In the genomic region with DNA sequence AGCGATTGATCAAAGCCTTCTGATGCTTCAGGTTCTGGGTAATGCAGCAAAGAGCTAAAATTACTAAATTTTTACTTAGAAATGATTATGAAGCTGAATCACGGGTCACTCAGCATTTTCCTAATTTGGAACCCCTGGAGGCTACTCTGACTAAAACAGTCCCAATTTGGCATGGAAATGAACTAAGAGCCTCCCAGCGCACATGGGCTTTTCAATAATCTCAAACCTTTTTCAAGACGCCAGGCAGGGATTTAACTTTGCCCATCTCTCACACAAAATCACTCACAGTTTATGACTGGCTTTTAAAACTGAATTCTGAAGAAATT, we compare ENCODE assay signal across 20 cellular contexts.
DNase-seq lines count a peak whose midpoint lies in the region; ATAC-seq and TF ChIP-seq lines count a peak whose summit lies in the region.
"Had no signal": no experiment of that assay in that cellular context is flagged by ENCODE, and none has a peak within 500 bp of the region (broad histone marks: within the 10 kb centered on the region; RNA-seq: fewer than 3 reads in every experiment).

No MANE protein-coding gene starts in this region.

- H3K23me2 ChIP-seq in H9 (ENCODE audit: insufficient read length, low read depth, low read length, poor library complexity, severe bottlenecking) = no peaks in the 10 kb centered on the region

- peaks cover 37 to 48% of the 10 kb centered on the region in 2 experiments for H3K4me1 Mint-ChIP-seq in H9

- TF ChIP-seq CTCF in H9 (conservative IDR thresholded peaks at IDR 0.05) = no peak
- no peak for TF ChIP-seq CTCF in osteoblast (IDR thresholded peaks at IDR 0.05; ENCODE audit: extremely low read depth, low read depth, low read length)
- no peak for TF ChIP-seq CTCF in left ventricle myocardium inferior (IDR thresholded peaks at IDR 0.05; ENCODE audit: borderline replicate concordance)

- H3K4me3 ChIP-seq in adipocyte (ENCODE audit: low read length) (no peak overlapping the region), osteoblast (ENCODE audit: insufficient read depth, low read length) (no peak overlapping the region), left ventricle myocardium inferior (no peak overlapping the region), right cardiac atrium (ENCODE audit: low read length) (no peak overlapping the region)

- no peak overlapping the region for H3K4ac ChIP-seq in H9 (ENCODE audit: low read depth, low read length)

- H3K23ac ChIP-seq in H9 (ENCODE audit: insufficient read length, low read depth, low read length) = no peak overlapping the region

- H3K4me1 ChIP-seq in H9 (ENCODE audit: insufficient read depth, low read length) = peaks cover 5% of the 10 kb centered on the region; the same call in 1 of the 2 replicates
- H3K4me1 ChIP-seq in adipocyte (ENCODE audit: control insufficient read depth, insufficient read depth, low read length) = peaks cover 32% of the 10 kb centered on the region
- peaks cover 34% of the 10 kb centered on the region for H3K4me1 ChIP-seq in osteoblast (ENCODE audit: insufficient read depth, low read length)
- H3K4me1 ChIP-seq in left ventricle myocardium inferior = no peaks in the 10 kb centered on the region
- no peaks in the 10 kb centered on the region for H3K4me1 ChIP-seq in right cardiac atrium (ENCODE audit: control insufficient read depth, insufficient read depth, low read length)

- H4K8ac ChIP-seq in H9 (replicated peaks; ENCODE audit: insufficient read length, low read depth, low read length) = no peak overlapping the region

- no peaks in the 10 kb centered on the region for H3K36me3 Mint-ChIP-seq in H9 (ENCODE audit: insufficient read depth in 1 of 3, low read depth in 3 of 3)
- H3K36me3 Mint-ChIP-seq: CD14-positive monocyte had no signal

- H3K9ac ChIP-seq in H9 (ENCODE audit: extremely low read depth, insufficient read length, low read length) = no peak overlapping the region
- H3K9ac ChIP-seq in adipocyte (ENCODE audit: low read length) = no peak overlapping the region

- no peaks in the 10 kb centered on the region for H3K36me3 ChIP-seq in adipocyte (ENCODE audit: control insufficient read depth, insufficient read depth, low read length, severe bottlenecking)
- H3K36me3 ChIP-seq in osteoblast (ENCODE audit: insufficient read depth, low read length) = no peaks in the 10 kb centered on the region
- H3K36me3 ChIP-seq in left ventricle myocardium inferior = no peaks in the 10 kb centered on the region

- H2AFZ ChIP-seq in H9 (ENCODE audit: low read length) = no peak overlapping the region
- peak overlapping the region; percentile 1 for H2AFZ ChIP-seq in osteoblast (ENCODE audit: low read length)

- H3K79me2 ChIP-seq in H9 (ENCODE audit: insufficient read depth, low read length) (no peaks in the 10 kb centered on the region), osteoblast (ENCODE audit: insufficient read depth, low read length) (no peaks in the 10 kb centered on the region)

- H3K18ac ChIP-seq in H9 (ENCODE audit: insufficient read length, low read depth, low read length) = no peak overlapping the region

- H3K9me3 ChIP-seq in H9 (ENCODE audit: control insufficient read depth, low read depth, low read length) = no peaks in the 10 kb centered on the region
- H3K9me3 ChIP-seq in adipocyte (ENCODE audit: control insufficient read depth, low read length) = no peaks in the 10 kb centered on the region
- H3K9me3 ChIP-seq in osteoblast (ENCODE audit: low read depth, low read length) = no peaks in the 10 kb centered on the region
- no peaks in the 10 kb centered on the region for H3K9me3 ChIP-seq in left ventricle myocardium inferior (replicated peaks)
- no peaks in the 10 kb centered on the region for H3K9me3 ChIP-seq in right cardiac atrium (ENCODE audit: control insufficient read depth, low read length)

- no peaks in the 10 kb centered on the region for H3K9me3 Mint-ChIP-seq in H9

- no peak overlapping the region for H2AK5ac ChIP-seq in H9 (ENCODE audit: insufficient read length, low read length)

- H3K27ac Mint-ChIP-seq in H9 = peak overlapping the region in 1 of 3 experiments; percentile 96; a peak in 3 of 7 replicates
- H3K27ac Mint-ChIP-seq: CD14-positive monocyte had no signal

- H3K4me2 ChIP-seq in H9 (ENCODE audit: insufficient read depth, insufficient read length, low read length) (peak overlapping the region; percentile 67), osteoblast (ENCODE audit: insufficient read depth, low read length) (peak overlapping the region; percentile 20)

- H2BK12ac ChIP-seq in H9 (ENCODE audit: insufficient read length, low read depth, low read length) = no peak overlapping the region

- H3K27me3 Mint-ChIP-seq in H9 (ENCODE audit: low read depth) = no peaks in the 10 kb centered on the region

- no peak overlapping the region for H4K91ac ChIP-seq in H9 (ENCODE audit: insufficient read length, low read depth, low read length)

- H3K14ac ChIP-seq in H9 (ENCODE audit: insufficient read depth, low read length) = no peak overlapping the region

- H3T11ph ChIP-seq in H9 (ENCODE audit: low read length) = no peak overlapping the region

- WGBS in H9 (ENCODE audit: extremely low coverage, insufficient read length, low lambda C conversion rate) = no CpG with 5 or more reads among the region's 4 CpGs
- 57% methylated on average over 4 of the region's 4 CpGs for WGBS in right cardiac atrium

- no peaks in the 10 kb centered on the region for H3K79me1 ChIP-seq in H9 (ENCODE audit: insufficient read depth, low read depth, low read length, poor library complexity, severe bottlenecking)

- H2BK15ac ChIP-seq in H9 (ENCODE audit: low read depth, low read length) = no peak overlapping the region

- H3K4me3 Mint-ChIP-seq in H9 = peak overlapping the region in 1 of 2 experiments; percentile 66; a peak in 2 of 5 replicates
- H3K4me3 Mint-ChIP-seq: CD14-positive monocyte had no signal

- no peak overlapping the region for H2BK20ac ChIP-seq in H9 (ENCODE audit: low read depth, low read length, poor library complexity, severe bottlenecking)

- intact Hi-C loops in left ventricle myocardium inferior (cut with micrococcal nuclease) (no loop called here), right cardiac atrium (cut with DNase I) (no loop called here)

- no peak for ATAC-seq in right cardiac atrium
- ATAC-seq: HCT116, PC-3 had no signal

- H4K20me1 ChIP-seq in H9 (ENCODE audit: control insufficient read depth, insufficient read depth, insufficient read length) (no peaks in the 10 kb centered on the region), osteoblast (ENCODE audit: insufficient read depth, low read length) (no peaks in the 10 kb centered on the region)

- H2BK5ac ChIP-seq in H9 (ENCODE audit: insufficient read length, low read length) = no peak overlapping the region

- H3K27me3 ChIP-seq in H9 (ENCODE audit: insufficient read depth, low read length) (no peaks in the 10 kb centered on the region), adipocyte (replicated peaks; ENCODE audit: control insufficient read depth, insufficient read depth, low read length) (no peaks in the 10 kb centered on the region), osteoblast (ENCODE audit: insufficient read depth, low read length) (no peaks in the 10 kb centered on the region), left ventricle myocardium inferior (ENCODE audit: low read depth) (peaks cover 8% of the 10 kb centered on the region), right cardiac atrium (ENCODE audit: control insufficient read depth, insufficient read depth) (no peaks in the 10 kb centered on the region)

- no peak for DNase-seq in H9
- DNase-seq in adipocyte (ENCODE audit: low read depth) = peak; percentile 61
- peak; percentile 44 for DNase-seq in fibroblast of peridontal ligament (ENCODE audit: extremely low read depth)
- DNase-seq in osteoblast (ENCODE audit: insufficient read length, low spot score, missing footprints) = no peak
- DNase-seq in NAMALWA (ENCODE audit: low spot score) = no peak
- DNase-seq in left ventricle myocardium inferior = no peak
- DNase-seq in right cardiac atrium = no peak
- DNase-seq in HuH-7 (ENCODE audit: low spot score) = no peak
- DNase-seq: ACHN, AML-193, DMS 273 treated with DMSO at 0.1 percent for 48 hours, KG1, NCI-H1048, NCI-H146, NCI-H2081 treated with DMSO at 0.1 percent for 48 hours, NCI-H510A, NCI-H774, PC-3 had no signal

- H3K56ac ChIP-seq in H9 (ENCODE audit: insufficient read length, low read depth, low read length) = no peak overlapping the region

- H2BK120ac ChIP-seq in H9 (ENCODE audit: low read depth, low read length, poor library complexity, severe bottlenecking) = no peak overlapping the region

- H4K5ac ChIP-seq in H9 (ENCODE audit: insufficient read length, low read depth, low read length) = no peak overlapping the region

- H3K27ac ChIP-seq in H9 (ENCODE audit: insufficient read length, low read depth, low read length) (no peak overlapping the region), osteoblast (ENCODE audit: low read depth, low read length) (no peak overlapping the region), left ventricle myocardium inferior (replicated peaks) (no peak overlapping the region), right cardiac atrium (ENCODE audit: low read length) (no peak overlapping the region)

Comparison
In these comparisons a context has a peak if more than half of its experiments do, and no peak if none do; other contexts are left out.
1. DNase-seq: peak in adipocyte (single experiment) and fibroblast of peridontal ligament (single experiment); none in H9 (single experiment), osteoblast (single experiment), NAMALWA (single experiment), left ventricle myocardium inferior (single experiment), right cardiac atrium (0 of 3) and HuH-7 (single experiment).